In the genomic region with DNA sequence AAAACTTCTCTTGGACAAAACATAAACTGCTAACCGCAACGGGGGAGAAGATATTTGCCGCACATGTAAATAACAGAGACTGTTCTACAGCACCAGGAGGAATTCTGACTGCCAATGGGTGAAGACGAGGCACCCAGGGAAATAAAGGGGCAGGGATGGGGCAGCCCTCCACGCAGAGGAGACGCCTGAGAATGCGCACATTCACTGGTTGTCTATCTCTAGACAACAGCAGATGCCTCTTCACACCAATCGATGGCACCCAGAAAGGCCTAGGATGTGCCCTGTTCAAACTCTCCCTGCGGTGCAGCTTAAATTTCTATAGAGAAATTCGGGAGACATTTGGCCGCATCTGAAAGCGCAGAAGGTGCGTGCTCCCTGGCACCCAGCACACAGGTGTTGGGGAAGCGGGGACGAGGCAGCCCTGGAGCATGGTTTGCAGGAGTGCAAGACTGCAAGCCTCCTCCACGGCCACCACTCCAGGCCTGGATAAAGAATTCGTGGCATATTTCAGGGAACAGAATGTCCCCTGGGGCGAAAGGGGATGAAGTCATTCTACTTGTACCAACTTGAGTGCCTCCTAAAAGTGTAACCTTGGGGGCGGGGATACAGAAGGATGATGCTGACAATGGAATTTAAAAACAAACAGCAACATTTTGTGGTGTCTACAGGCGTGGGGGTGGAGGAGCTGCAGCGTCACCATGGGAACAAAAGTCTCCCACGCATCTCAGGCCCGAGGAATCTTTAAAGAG, we compare ENCODE assay signal across 1 cellular context.
TF ChIP-seq lines count a peak whose summit lies in the region.

No MANE protein-coding gene starts in this region.

TF ChIP-seq in K562, 482 proteins besides CTCF, POLR2A, EP300 and RAD21 (continued from another document):
- TF ChIP-seq, protein P1, sequence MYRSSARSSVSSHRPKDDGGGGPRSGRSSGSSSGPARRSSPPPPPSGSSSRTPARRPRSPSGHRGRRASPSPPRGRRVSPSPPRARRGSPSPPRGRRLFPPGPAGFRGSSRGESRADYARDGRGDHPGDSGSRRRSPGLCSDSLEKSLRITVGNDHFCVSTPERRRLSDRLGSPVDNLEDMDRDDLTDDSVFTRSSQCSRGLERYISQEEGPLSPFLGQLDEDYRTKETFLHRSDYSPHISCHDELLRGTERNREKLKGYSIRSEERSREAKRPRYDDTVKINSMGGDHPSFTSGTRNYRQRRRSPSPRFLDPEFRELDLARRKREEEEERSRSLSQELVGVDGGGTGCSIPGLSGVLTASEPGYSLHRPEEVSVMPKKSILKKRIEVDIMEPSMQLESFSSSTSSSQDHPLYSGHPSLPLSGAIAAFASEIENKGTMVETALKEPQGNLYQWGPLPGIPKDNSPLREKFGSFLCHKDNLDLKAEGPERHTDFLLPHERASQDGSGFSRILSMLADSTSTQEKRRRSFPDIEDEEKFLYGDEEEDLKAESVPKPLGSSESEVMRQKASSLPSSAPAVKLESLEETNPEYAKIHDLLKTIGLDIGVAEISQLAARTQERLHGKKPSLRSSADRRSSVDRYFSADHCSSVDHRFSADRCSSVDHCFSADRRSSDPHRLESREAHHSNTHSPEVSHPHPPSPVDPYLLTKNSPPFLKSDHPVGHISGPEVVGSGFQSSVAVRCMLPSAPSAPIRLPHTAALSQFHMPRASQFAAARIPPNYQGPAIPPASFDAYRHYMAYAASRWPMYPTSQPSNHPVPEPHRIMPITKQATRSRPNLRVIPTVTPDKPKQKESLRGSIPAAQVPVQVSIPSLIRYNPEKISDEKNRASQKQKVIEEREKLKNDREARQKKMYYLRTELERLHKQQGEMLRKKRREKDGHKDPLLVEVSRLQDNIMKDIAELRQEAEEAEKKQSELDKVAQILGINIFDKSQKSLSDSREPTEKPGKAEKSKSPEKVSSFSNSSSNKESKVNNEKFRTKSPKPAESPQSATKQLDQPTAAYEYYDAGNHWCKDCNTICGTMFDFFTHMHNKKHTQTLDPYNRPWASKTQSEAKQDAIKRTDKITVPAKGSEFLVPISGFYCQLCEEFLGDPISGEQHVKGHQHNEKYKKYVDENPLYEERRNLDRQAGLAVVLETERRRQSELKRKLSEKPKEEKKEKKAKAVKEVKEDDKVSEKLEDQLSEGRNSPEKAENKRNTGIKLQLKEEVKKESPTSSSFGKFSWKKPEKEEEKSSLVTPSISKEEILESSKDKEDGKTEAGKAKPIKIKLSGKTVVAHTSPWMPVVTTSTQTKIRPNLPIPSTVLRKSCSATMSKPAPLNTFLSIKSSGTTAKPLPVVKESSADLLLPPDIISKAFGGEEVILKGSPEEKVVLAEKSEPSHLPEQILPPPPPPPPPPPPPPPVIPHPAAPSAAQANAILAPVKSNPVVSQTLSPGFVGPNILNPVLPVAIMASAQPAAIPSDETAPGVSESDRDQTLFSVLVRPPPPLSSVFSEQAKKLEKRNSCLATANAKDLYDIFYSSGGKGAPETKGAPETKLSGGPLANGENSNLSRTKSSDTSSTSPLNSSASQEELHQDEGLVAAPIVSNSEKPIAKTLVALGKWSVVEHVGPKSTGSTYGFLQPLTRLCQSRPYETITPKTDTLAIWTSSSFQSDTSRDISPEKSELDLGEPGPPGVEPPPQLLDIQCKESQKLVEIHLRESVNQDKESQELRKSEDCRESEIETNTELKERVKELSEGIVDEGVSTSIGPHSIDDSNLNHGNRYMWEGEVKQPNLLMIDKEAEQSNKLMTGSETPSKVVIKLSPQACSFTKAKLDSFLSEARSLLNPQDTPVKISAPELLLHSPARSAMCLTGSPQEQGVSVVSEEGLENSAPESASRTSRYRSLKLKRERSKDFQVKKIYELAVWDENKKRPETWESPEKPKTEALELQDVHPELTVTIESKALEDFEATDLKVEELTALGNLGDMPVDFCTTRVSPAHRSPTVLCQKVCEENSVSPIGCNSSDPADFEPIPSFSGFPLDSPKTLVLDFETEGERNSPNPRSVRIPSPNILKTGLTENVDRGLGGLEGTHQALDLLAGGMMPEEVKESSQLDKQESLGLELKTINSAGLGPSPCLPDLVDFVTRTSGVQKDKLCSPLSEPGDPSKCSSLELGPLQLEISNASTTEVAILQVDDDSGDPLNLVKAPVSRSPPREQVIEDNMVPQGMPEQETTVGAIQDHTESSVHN (IDR thresholded peaks at IDR 0.05; ENCODE audit: borderline replicate concordance in 1 of 2, low read depth in 1 of 2) = no peak
- TF ChIP-seq, protein P2, sequence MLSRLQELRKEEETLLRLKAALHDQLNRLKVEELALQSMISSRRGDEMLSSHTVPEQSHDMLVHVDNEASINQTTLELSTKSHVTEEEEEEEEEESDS (CRISPR knock-in tag; IDR thresholded peaks at IDR 0.05) = no peak
- peak; percentile 70 for TF ChIP-seq EGR1 (conservative IDR thresholded peaks at IDR 0.05)
- TF ChIP-seq PTBP1 (IDR thresholded peaks at IDR 0.05; ENCODE audit: low read depth, low read length) = no peak
